In the genomic region with DNA sequence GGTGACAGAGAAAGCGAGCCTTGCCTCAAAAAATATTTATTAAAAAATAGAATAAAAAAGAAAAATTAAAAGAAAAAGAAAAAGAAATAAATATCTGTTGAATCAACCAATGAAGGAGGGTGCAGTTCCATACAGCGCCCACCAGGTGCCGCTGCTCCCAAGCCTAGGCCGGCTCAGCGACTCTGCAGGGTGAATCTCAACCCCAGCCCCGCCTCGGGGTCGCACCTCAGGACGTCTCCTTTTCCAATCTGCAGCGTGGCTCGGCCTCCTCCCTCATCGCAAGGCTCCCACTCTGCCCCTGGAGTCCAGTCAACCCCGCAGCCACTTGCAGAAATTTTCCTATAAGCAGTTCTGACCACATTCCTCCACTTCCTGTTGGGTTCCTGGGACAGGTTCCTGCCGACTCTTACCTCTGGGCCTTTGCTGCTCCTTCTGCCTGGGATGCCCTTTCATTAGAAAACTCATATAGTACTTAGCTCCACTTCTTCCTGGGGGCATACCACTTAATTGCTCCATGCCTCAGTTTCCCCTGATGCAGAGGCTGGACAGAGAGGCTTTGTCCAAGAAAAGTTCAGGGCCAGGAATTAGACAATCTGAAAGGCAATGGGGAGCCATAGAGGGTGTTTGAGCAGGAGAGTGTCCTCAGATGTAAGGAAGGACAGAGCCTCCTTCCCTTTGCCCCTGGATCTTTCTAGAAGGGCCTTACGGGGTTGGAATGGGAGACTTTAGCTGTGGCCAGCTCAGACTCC, we compare ENCODE assay signal across 8 cellular contexts. TPM values are rescaled to one million over a fixed set of nuclear protein-coding genes. Genes with fewer than 3 reads are reported as not detected.
DNase-seq lines count a peak whose midpoint lies in the region; ATAC-seq and TF ChIP-seq lines count a peak whose summit lies in the region.

No MANE protein-coding gene starts in this region.

- peak overlapping the region in 1 of 3 donors; percentile 32 for H3K4me3 ChIP-seq in liver (ENCODE audit: low read depth in 1 of 3, low read length in 3 of 3)

- peaks cover 0 to 4% (median under 1%) of the 10 kb centered on the region in 4 donors for H3K4me1 ChIP-seq in liver (ENCODE audit: control insufficient read depth in 4 of 4, insufficient read depth in 4 of 4, low read length in 3 of 4)

- peaks cover 2% of the 10 kb centered on the region for H3K36me3 Mint-ChIP-seq in central memory CD8-positive, alpha-beta T cell (ENCODE audit: insufficient read depth)

- peaks cover 9% of the 10 kb centered on the region for H3K27me3 Mint-ChIP-seq in central memory CD8-positive, alpha-beta T cell

- no peaks in the 10 kb centered on the region for H3K36me3 ChIP-seq in liver (ENCODE audit: control insufficient read depth in 4 of 4, insufficient read depth in 3 of 4, low read depth in 1 of 4, low read length in 3 of 4)

- H3K27ac Mint-ChIP-seq in central memory CD8-positive, alpha-beta T cell (ENCODE audit: low read depth) = peak overlapping the region; percentile 60

- H3K4me3 Mint-ChIP-seq in central memory CD8-positive, alpha-beta T cell = peak overlapping the region; percentile 78

- H3K9ac ChIP-seq in liver (ENCODE audit: low read depth in 1 of 2, low read length in 2 of 2) = no peak overlapping the region

- WGBS in liver = 6% methylated on average over 15 of the region's 15 CpGs

- no peaks in the 10 kb centered on the region for H3K9me3 Mint-ChIP-seq in central memory CD8-positive, alpha-beta T cell

- ATAC-seq in central memory CD8-positive, alpha-beta T cell (replicated peaks; ENCODE audit: extremely low read depth, poor library complexity, severe bottlenecking) = peak; percentile 75
- no peak for ATAC-seq in HG03457 (IDR thresholded peaks at IDR 0.05; ENCODE audit: unreplicated experiment)

- H3K27me3 ChIP-seq in liver (ENCODE audit: control insufficient read depth in 4 of 4, insufficient read depth in 4 of 4, low read length in 3 of 4) = no peaks in the 10 kb centered on the region

- H3K9me3 ChIP-seq in liver (ENCODE audit: control insufficient read depth in 4 of 4, low read length in 3 of 4) = no peaks in the 10 kb centered on the region

- peaks cover 24% of the 10 kb centered on the region for H3K4me1 Mint-ChIP-seq in central memory CD8-positive, alpha-beta T cell

- DNase-seq in GM10266 (ENCODE audit: extremely low spot score) (peak; percentile 71), NAMALWA (ENCODE audit: low spot score) (peak; percentile 68), cortex of kidney (lab: John Stamatoyannopoulos, UW) (no peak)
- DNase-seq in activated CD4-positive, CD25-positive, alpha-beta regulatory T cell treated with anti-CD3 and anti-CD28 coated beads, Interleukin-2, amount 50 U/mL, for 72 hours = peak; percentile 75
- peak; percentile 40 to 66 for DNase-seq in central memory CD8-positive, alpha-beta T cell (ENCODE audit: low spot score in 2 of 2)
- peak; percentile 49 for DNase-seq in stimulated activated CD8-positive, alpha-beta memory T cell treated with anti-CD3 and anti-CD28 coated beads, Interleukin-12 subunit alpha, Interleukin-12 subunit beta, amount 100 ng/mL, for 24 hours (ENCODE audit: extremely low read depth)

- TF ChIP-seq CTCF in GM10266 (IDR thresholded peaks at IDR 0.05; ENCODE audit: control insufficient read depth, insufficient read depth, low read depth, missing control alignments) = peak; percentile 95
- peak; percentile 91 for TF ChIP-seq CTCF in liver (IDR thresholded peaks at IDR 0.05; ENCODE audit: low read depth, low read length, missing input control)

- no peak overlapping the region for H3K27ac ChIP-seq in liver (ENCODE audit: low read depth in 1 of 2, low read length in 2 of 2)

- TF ChIP-seq RAD21 in liver (IDR thresholded peaks at IDR 0.05) = peak; percentile 85 to 87

TF ChIP-seq in liver, 16 proteins besides CTCF, POLR2A, EP300 and RAD21:
- TF ChIP-seq SP1 (IDR thresholded peaks at IDR 0.05) = no peak
- TF ChIP-seq, protein P1, sequence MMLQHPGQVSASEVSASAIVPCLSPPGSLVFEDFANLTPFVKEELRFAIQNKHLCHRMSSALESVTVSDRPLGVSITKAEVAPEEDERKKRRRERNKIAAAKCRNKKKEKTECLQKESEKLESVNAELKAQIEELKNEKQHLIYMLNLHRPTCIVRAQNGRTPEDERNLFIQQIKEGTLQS (IDR thresholded peaks at IDR 0.05) = no peak
- TF ChIP-seq FOXA1 (IDR thresholded peaks at IDR 0.05) = no peak
- no peak for TF ChIP-seq JUND (IDR thresholded peaks at IDR 0.05)
- no peak for TF ChIP-seq GABPA (IDR thresholded peaks at IDR 0.05 in 1 of 2, conservative IDR thresholded peaks at IDR 0.05 in 1 of 2)
- TF ChIP-seq, protein P2, sequence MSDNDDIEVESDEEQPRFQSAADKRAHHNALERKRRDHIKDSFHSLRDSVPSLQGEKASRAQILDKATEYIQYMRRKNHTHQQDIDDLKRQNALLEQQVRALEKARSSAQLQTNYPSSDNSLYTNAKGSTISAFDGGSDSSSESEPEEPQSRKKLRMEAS (IDR thresholded peaks at IDR 0.05) = no peak
- no peak for TF ChIP-seq RXRA (IDR thresholded peaks at IDR 0.05)
- no peak for TF ChIP-seq EGR1 (IDR thresholded peaks at IDR 0.05; ENCODE audit: low read depth in 2 of 2)
- no peak for TF ChIP-seq HNF4G (IDR thresholded peaks at IDR 0.05)
- TF ChIP-seq YY1 (IDR thresholded peaks at IDR 0.05) = no peak
- no peak for TF ChIP-seq NR2F2 (IDR thresholded peaks at IDR 0.05)
- no peak for TF ChIP-seq FOXA2 (IDR thresholded peaks at IDR 0.05)
- TF ChIP-seq, protein P3, sequence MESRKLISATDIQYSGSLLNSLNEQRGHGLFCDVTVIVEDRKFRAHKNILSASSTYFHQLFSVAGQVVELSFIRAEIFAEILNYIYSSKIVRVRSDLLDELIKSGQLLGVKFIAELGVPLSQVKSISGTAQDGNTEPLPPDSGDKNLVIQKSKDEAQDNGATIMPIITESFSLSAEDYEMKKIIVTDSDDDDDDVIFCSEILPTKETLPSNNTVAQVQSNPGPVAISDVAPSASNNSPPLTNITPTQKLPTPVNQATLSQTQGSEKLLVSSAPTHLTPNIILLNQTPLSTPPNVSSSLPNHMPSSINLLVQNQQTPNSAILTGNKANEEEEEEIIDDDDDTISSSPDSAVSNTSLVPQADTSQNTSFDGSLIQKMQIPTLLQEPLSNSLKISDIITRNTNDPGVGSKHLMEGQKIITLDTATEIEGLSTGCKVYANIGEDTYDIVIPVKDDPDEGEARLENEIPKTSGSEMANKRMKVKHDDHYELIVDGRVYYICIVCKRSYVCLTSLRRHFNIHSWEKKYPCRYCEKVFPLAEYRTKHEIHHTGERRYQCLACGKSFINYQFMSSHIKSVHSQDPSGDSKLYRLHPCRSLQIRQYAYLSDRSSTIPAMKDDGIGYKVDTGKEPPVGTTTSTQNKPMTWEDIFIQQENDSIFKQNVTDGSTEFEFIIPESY (IDR thresholded peaks at IDR 0.05) = no peak
- TF ChIP-seq TAF1 (conservative IDR thresholded peaks at IDR 0.05) = no peak
- TF ChIP-seq, protein P4, sequence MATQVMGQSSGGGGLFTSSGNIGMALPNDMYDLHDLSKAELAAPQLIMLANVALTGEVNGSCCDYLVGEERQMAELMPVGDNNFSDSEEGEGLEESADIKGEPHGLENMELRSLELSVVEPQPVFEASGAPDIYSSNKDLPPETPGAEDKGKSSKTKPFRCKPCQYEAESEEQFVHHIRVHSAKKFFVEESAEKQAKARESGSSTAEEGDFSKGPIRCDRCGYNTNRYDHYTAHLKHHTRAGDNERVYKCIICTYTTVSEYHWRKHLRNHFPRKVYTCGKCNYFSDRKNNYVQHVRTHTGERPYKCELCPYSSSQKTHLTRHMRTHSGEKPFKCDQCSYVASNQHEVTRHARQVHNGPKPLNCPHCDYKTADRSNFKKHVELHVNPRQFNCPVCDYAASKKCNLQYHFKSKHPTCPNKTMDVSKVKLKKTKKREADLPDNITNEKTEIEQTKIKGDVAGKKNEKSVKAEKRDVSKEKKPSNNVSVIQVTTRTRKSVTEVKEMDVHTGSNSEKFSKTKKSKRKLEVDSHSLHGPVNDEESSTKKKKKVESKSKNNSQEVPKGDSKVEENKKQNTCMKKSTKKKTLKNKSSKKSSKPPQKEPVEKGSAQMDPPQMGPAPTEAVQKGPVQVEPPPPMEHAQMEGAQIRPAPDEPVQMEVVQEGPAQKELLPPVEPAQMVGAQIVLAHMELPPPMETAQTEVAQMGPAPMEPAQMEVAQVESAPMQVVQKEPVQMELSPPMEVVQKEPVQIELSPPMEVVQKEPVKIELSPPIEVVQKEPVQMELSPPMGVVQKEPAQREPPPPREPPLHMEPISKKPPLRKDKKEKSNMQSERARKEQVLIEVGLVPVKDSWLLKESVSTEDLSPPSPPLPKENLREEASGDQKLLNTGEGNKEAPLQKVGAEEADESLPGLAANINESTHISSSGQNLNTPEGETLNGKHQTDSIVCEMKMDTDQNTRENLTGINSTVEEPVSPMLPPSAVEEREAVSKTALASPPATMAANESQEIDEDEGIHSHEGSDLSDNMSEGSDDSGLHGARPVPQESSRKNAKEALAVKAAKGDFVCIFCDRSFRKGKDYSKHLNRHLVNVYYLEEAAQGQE (IDR thresholded peaks at IDR 0.05) = no peak

RNA-seq across cellular contexts. Expression of a gene that starts 24.3 kb away (rescaled TPM):
- total RNA-seq in liver = not detected
- polyA plus RNA-seq in liver = not detected

RNA-seq across cellular contexts. Expression of a gene that starts 43.8 kb away (rescaled TPM):
- not detected for total RNA-seq in liver
- polyA plus RNA-seq in liver = not detected

RNA-seq across cellular contexts. Expression of a gene that starts 44.2 kb away (rescaled TPM):
- 10 to 100 TPM in 1 of 2 donors, 1 to 10 TPM in 1; 4.7 to 10.1 TPM for total RNA-seq in liver
- 1 to 10 TPM; 1.2 to 2.6 TPM for polyA plus RNA-seq in liver
